Comparison of ENCODE assay signal across 31 cellular contexts in the genomic region with DNA sequence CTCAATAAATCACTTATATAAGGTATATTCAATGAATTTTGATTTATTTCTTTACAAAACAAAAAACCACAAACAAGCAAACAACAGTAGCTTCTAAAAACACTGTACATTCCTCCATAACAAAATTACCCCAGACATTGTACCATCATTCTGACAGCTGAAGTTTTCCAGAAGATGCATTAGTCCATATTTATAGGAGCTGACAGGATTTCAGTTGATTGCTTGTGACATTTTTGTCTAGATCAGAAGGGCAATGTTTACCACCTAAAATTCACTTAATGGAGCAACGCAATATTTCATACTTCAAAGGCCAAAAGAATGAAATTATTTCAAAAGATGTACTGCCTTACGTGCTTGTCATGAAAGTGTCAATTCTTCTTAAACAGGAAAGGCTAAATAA.
"Had no signal": no experiment of that assay in that cellular context is flagged by ENCODE, and none has a peak within 500 bp of the region (broad histone marks: within the 10 kb centered on the region; RNA-seq: fewer than 3 reads in every experiment).

No MANE protein-coding gene starts in this region.

- H3K27ac Mint-ChIP-seq: naive thymus-derived CD8-positive, alpha-beta T cell; natural killer cell treated with Interleukin-12 subunit alpha and Interleukin-12 subunit beta and Interleukin-15 and Interleukin-18, amount 100 ng/mL, for 72 hours; nephron progenitor cell; neural progenitor cell; progenitor cell of endocrine pancreas; stimulated activated memory B cell treated with anti-CD40 and anti-IgM and Interleukin-4, amounts not matched to agents 10 μg/mL and 1 μg/mL and 100 μg/mL, for 72 hours; stimulated activated naive CD8-positive, alpha-beta T cell treated with anti-CD3 and anti-CD28 coated beads, Interleukin-15, amount 100 ng/mL, for 72 hours; type B pancreatic cell had no signal

- H3K27me3 ChIP-seq: neural progenitor cell, ovary, right lobe of liver, sigmoid colon, suprapubic skin, testis, tibial artery, transverse colon, upper lobe of right lung, uterus had no signal

- H3K4me1 ChIP-seq: neural progenitor cell, parathyroid adenoma, psoas muscle, right lobe of liver, sigmoid colon, suprapubic skin, testis, transverse colon, upper lobe of right lung, uterus had no signal

- H3K36me3 ChIP-seq: neural progenitor cell, ovary, right lobe of liver, sigmoid colon, suprapubic skin, tibial artery, transverse colon, upper lobe of right lung, uterus had no signal

- H3K4me3 Mint-ChIP-seq: naive thymus-derived CD8-positive, alpha-beta T cell; natural killer cell treated with Interleukin-12 subunit alpha and Interleukin-12 subunit beta and Interleukin-15 and Interleukin-18, amount 100 ng/mL, for 72 hours; nephron progenitor cell; neural progenitor cell; stimulated activated memory B cell treated with anti-CD40 and anti-IgM and Interleukin-4, amounts not matched to agents 10 μg/mL and 1 μg/mL and 100 μg/mL, for 72 hours; stimulated activated naive CD8-positive, alpha-beta T cell treated with anti-CD3 and anti-CD28 coated beads, Interleukin-15, amount 100 ng/mL, for 72 hours; type B pancreatic cell had no signal

- H3K9ac ChIP-seq: neural progenitor cell, parathyroid adenoma had no signal

- H3K9me3 Mint-ChIP-seq: naive thymus-derived CD8-positive, alpha-beta T cell; natural killer cell treated with Interleukin-12 subunit alpha and Interleukin-12 subunit beta and Interleukin-15 and Interleukin-18, amount 100 ng/mL, for 72 hours; nephron progenitor cell; neural progenitor cell; stimulated activated memory B cell treated with anti-CD40 and anti-IgM and Interleukin-4, amounts not matched to agents 10 μg/mL and 1 μg/mL and 100 μg/mL, for 72 hours; stimulated activated naive CD8-positive, alpha-beta T cell treated with anti-CD3 and anti-CD28 coated beads, Interleukin-15, amount 100 ng/mL, for 72 hours; type B pancreatic cell had no signal

- H3K79me2 ChIP-seq: parathyroid adenoma had no signal

- H3K4me3 ChIP-seq: neural progenitor cell, ovary, psoas muscle, right lobe of liver, sigmoid colon, suprapubic skin, testis, tibial artery, transverse colon, upper lobe of right lung, uterus had no signal

- H3K27me3 Mint-ChIP-seq: progenitor cell of endocrine pancreas; stimulated activated memory B cell treated with anti-CD40 and anti-IgM and Interleukin-4, amounts not matched to agents 10 μg/mL and 1 μg/mL and 100 μg/mL, for 72 hours had no signal

- H2AFZ ChIP-seq: neural progenitor cell, parathyroid adenoma had no signal

- ATAC-seq: naive thymus-derived CD8-positive, alpha-beta T cell; natural killer cell treated with Interleukin-12 subunit alpha and Interleukin-12 subunit beta and Interleukin-15 and Interleukin-18, amount 100 ng/mL, for 72 hours; psoas muscle; right cardiac atrium; right lobe of liver; stimulated activated memory B cell treated with anti-CD40 and anti-IgM and Interleukin-4, amounts not matched to agents 10 μg/mL and 1 μg/mL and 100 μg/mL, for 72 hours; stimulated activated naive CD8-positive, alpha-beta T cell treated with anti-CD3 and anti-CD28 coated beads, Interleukin-15, amount 100 ng/mL, for 72 hours; stimulated activated naive CD8-positive, alpha-beta T cell treated with anti-CD3 and anti-CD28 coated beads, Interleukin-15, Interleukin-2, amounts not matched to agents 100 U/mL and 50 U/mL, for 24 hours; upper lobe of right lung had no signal

- H3K4me2 ChIP-seq: neural progenitor cell had no signal

- H3K4me1 Mint-ChIP-seq: naive thymus-derived CD8-positive, alpha-beta T cell; nephron progenitor cell; neural progenitor cell; stimulated activated memory B cell treated with anti-CD40 and anti-IgM and Interleukin-4, amounts not matched to agents 10 μg/mL and 1 μg/mL and 100 μg/mL, for 72 hours had no signal

- H3K36me3 Mint-ChIP-seq: naive thymus-derived CD8-positive, alpha-beta T cell; natural killer cell treated with Interleukin-12 subunit alpha and Interleukin-12 subunit beta and Interleukin-15 and Interleukin-18, amount 100 ng/mL, for 72 hours; neural progenitor cell; stimulated activated memory B cell treated with anti-CD40 and anti-IgM and Interleukin-4, amounts not matched to agents 10 μg/mL and 1 μg/mL and 100 μg/mL, for 72 hours; type B pancreatic cell had no signal

- H3K9me3 ChIP-seq: ovary, psoas muscle, right lobe of liver, sigmoid colon, suprapubic skin, testis, tibial artery, transverse colon, upper lobe of right lung, uterus had no signal

- DNase-seq: naive thymus-derived CD8-positive, alpha-beta T cell; nephron progenitor cell; occipital lobe; ovary; posterior cingulate gyrus; psoas muscle; right cardiac atrium; right lobe of liver; sigmoid colon; small intestine; stimulated activated CD4-positive, alpha-beta T cell treated with anti-CD3 and anti-CD28 coated beads, Interleukin-15, amount 100 ng/mL, for 24 hours; stimulated activated CD4-positive, alpha-beta T cell treated with anti-CD3 and anti-CD28 coated beads, Interleukin-2, amount 100 ng/mL, for 24 hours; stimulated activated CD4-positive, alpha-beta T cell treated with anti-CD3 and anti-CD28 coated beads, Interleukin-2, amount 100 ng/mL, for 48 hours; stimulated activated CD4-positive, alpha-beta T cell treated with anti-CD3 and anti-CD28 coated beads, Interleukin-4, amount 100 ng/mL, for 24 hours; stimulated activated CD8-positive, alpha-beta memory T cell treated with anti-CD3 and anti-CD28 coated beads, Interleukin-4, amount 100 ng/mL, for 48 hours; stimulated activated naive CD4-positive, alpha-beta T cell; stimulated activated naive CD8-positive, alpha-beta T cell treated with anti-CD3 and anti-CD28 coated beads, Interleukin-15, amount 100 ng/mL, for 72 hours; stimulated activated naive CD8-positive, alpha-beta T cell treated with anti-CD3 and anti-CD28 coated beads, Interleukin-15, Interleukin-2, amounts not matched to agents 100 U/mL and 50 U/mL, for 24 hours; substantia nigra; testis; tibial artery; transverse colon; upper lobe of right lung; uterus had no signal

- H3K27ac ChIP-seq: neural progenitor cell, ovary, parathyroid adenoma, psoas muscle, right lobe of liver, sigmoid colon, suprapubic skin, testis, tibial artery, transverse colon, upper lobe of right lung, uterus had no signal
